Comparison of ENCODE assay signal across 11 cellular contexts in genomic region chr2:17578466-17578928, GRCh38. TPM values are rescaled to one million over a fixed set of nuclear protein-coding genes. Genes with fewer than 3 reads are reported as not detected.
A peak's percentile ranks its signal among the peaks of the same experiment; 100 is the strongest.
DNase-seq lines count a peak whose midpoint lies in the region; ATAC-seq and TF ChIP-seq lines count a peak whose summit lies in the region.
"Had no signal": no experiment of that assay in that cellular context is flagged by ENCODE, and none has a peak within 500 bp of the region (broad histone marks: within the 10 kb centered on the region; RNA-seq: fewer than 3 reads in every experiment).

No MANE protein-coding gene starts in this region.

- H3K27me3 ChIP-seq in GM23338 (ENCODE audit: insufficient read depth): no peaks in the 10 kb centered on the region
- H3K27me3 ChIP-seq: esophagus muscularis mucosa had no signal

- peak; percentile 71 for ATAC-seq in GM18511 (IDR thresholded peaks at IDR 0.05; ENCODE audit: unreplicated experiment)
- peak; percentile 71 for ATAC-seq in GM21786 (IDR thresholded peaks at IDR 0.05; ENCODE audit: unreplicated experiment)
- no peak; the same call in 1 of the 3 replicates for ATAC-seq in GM23338

- H3K4me3 Mint-ChIP-seq in GM23338: no peak overlapping the region; the same call in 2 of the 3 replicates

- peaks cover 2% of the 10 kb centered on the region for H3K27me3 Mint-ChIP-seq in GM23338 (ENCODE audit: insufficient read depth, low read depth, poor library complexity)

- no peak overlapping the region for H2AFZ ChIP-seq in GM23338

- H3K36me3 ChIP-seq in GM23338 (ENCODE audit: insufficient read depth): no peaks in the 10 kb centered on the region
- H3K36me3 ChIP-seq: esophagus muscularis mucosa had no signal

- peaks cover 46% of the 10 kb centered on the region for H4K20me1 ChIP-seq in GM23338 (replicated peaks; ENCODE audit: insufficient read depth)

- H3K9me2 ChIP-seq in GM23338 (ENCODE audit: insufficient read depth): peaks cover 7% of the 10 kb centered on the region

- H3K4me1 ChIP-seq in GM23338 (ENCODE audit: insufficient read depth): peaks cover 42% of the 10 kb centered on the region

- no peak overlapping the region for H3K4me3 ChIP-seq in GM23338
- H3K4me3 ChIP-seq: esophagus muscularis mucosa had no signal

- H3K27ac ChIP-seq in GM23338 (ENCODE audit: low read depth): no peak overlapping the region
- H3K27ac ChIP-seq: esophagus muscularis mucosa had no signal

- H3K4me2 ChIP-seq in GM23338: no peak overlapping the region

- no peak overlapping the region for H3K27ac Mint-ChIP-seq in GM23338

- H3K79me2 ChIP-seq in GM23338 (replicated peaks; ENCODE audit: insufficient read depth): peaks cover 99% of the 10 kb centered on the region

- peaks cover 29% of the 10 kb centered on the region for H3K4me1 Mint-ChIP-seq in GM23338

- peak; percentile 79 for DNase-seq in NCI-H345 (lab: John Stamatoyannopoulos, UW)
- peak; percentile 3 for DNase-seq in kidney tubule cell (ENCODE audit: low spot score)
- DNase-seq in GM23338 (ENCODE audit: low spot score): no peak
- no peak for DNase-seq in NCI-H82 (lab: John Stamatoyannopoulos, UW)
- DNase-seq in DMS 273 (lab: John Stamatoyannopoulos, UW; ENCODE audit: unreplicated experiment): no peak
- no peak for DNase-seq in stimulated activated CD4-positive, alpha-beta T cell treated with anti-CD3 and anti-CD28 coated beads, Interleukin-2, amount 100 ng/mL, for 48 hours
- DNase-seq: activated CD4-positive, alpha-beta T cell treated with anti-CD3 and anti-CD28 coated beads, Interleukin-2, amount 50 U/mL, for 1 hour; SHP77 treated with DMSO at 0.1 percent for 48 hours had no signal

- H3K36me3 Mint-ChIP-seq in GM23338 (ENCODE audit: low read depth): peaks cover 22% of the 10 kb centered on the region

- TF ChIP-seq CTCF in GM23338 (conservative IDR thresholded peaks at IDR 0.05; ENCODE audit: low read depth in 2 of 2): no peak

- H3F3A ChIP-seq in GM23338 (replicated peaks; ENCODE audit: low read depth): no peaks in the 10 kb centered on the region

- H3K9me3 Mint-ChIP-seq in GM23338: no peaks in the 10 kb centered on the region; the same call in 1 of the 3 replicates

TF ChIP-seq in GM23338, 12 proteins besides CTCF, POLR2A, EP300 and RAD21:
- TF ChIP-seq, protein P1, sequence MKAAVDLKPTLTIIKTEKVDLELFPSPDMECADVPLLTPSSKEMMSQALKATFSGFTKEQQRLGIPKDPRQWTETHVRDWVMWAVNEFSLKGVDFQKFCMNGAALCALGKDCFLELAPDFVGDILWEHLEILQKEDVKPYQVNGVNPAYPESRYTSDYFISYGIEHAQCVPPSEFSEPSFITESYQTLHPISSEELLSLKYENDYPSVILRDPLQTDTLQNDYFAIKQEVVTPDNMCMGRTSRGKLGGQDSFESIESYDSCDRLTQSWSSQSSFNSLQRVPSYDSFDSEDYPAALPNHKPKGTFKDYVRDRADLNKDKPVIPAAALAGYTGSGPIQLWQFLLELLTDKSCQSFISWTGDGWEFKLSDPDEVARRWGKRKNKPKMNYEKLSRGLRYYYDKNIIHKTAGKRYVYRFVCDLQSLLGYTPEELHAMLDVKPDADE (IDR thresholded peaks at IDR 0.05): no peak
- TF ChIP-seq POLR2AphosphoS5 (IDR thresholded peaks at IDR 0.05; ENCODE audit: low read depth): no peak
- no peak for TF ChIP-seq CREB1 (CRISPR knock-in tag; IDR thresholded peaks at IDR 0.05; ENCODE audit: low read depth)
- TF ChIP-seq REST (IDR thresholded peaks at IDR 0.05; ENCODE audit: unreplicated experiment): no peak
- no peak for TF ChIP-seq ZNF114 (CRISPR knock-in tag; IDR thresholded peaks at IDR 0.05)

RNA-seq across cellular contexts. Expression of gene VSNL1, which starts 38.0 kb away (rescaled TPM):
- 95.6 and 102 TPM in 2 replicates for total RNA-seq in GM23338 (2014; rRNA removed; shearing (Covaris generic))
- polyA plus RNA-seq in GM23338 (2016; fragmentation: Nextera tagmentation; extraction: Ambion mirVana): 87.4 and 112 TPM in 2 replicates

Comparison
In these comparisons a context has a peak if more than half of its experiments do, and no peak if none do; other contexts are left out.
1. DNase-seq: peak in NCI-H345 (single experiment) and kidney tubule cell (single experiment); none in GM23338 (single experiment), NCI-H82 (single experiment), DMS 273 (single experiment) and stimulated activated CD4-positive, alpha-beta T cell treated with anti-CD3 and anti-CD28 coated beads, Interleukin-2, amount 100 ng/mL, for 48 hours (0 of 2).